1 cellular context compared by ENCODE assay signal in the genomic region with DNA sequence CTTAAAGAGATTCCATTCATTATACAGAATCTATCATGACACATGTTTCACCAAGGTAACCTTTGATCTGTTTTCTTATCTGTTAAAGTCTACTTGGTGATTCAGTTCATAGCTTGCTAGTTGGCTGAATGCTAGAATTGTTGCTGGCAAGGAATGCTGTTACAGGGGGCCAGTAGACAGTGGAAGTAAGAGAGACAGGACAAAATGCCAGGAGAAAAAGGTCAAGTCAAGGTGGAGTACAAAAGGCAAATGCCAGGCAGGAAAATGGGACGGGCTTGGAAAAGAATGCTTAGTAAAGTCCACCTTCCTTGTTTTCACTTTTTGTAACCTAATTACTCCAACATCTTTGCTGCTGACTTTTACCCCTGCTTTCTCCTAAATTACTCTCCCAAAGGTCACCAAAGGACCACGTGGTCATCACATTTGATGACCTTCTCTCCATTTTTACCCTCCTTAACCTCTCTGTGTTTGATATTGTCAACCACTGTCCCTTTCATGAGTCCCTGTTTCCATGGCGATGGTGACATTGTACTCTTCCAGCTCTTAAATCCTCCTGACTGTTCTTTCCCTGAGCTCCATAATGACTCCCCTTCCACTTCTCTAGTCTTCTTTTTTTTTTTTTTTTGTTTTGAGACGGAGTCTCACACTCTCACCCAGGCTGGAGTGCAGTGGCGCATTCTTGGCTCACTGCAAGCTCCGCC.
TF ChIP-seq lines count a peak whose summit lies in the region.

No MANE protein-coding gene starts in this region.

TF ChIP-seq in A549, 52 proteins besides CTCF, POLR2A, EP300 and RAD21 (continued from another document):
- TF ChIP-seq USF2 (IDR thresholded peaks at IDR 0.05) (0 out of 2 replicates have a peak, but pooled peaks have one; percentile 32), MYC (IDR thresholded peaks at IDR 0.05; ENCODE audit: borderline replicate concordance, low read length) (no peak), EHMT2 (IDR thresholded peaks at IDR 0.05; ENCODE audit: low read depth) (no peak), MAFK (IDR thresholded peaks at IDR 0.05; ENCODE audit: partially characterized antibody) (no peak), JUNB (IDR thresholded peaks at IDR 0.05) (peak; percentile 81), CEBPB (IDR thresholded peaks at IDR 0.05) (no peak), ZFP36 (IDR thresholded peaks at IDR 0.05; ENCODE audit: borderline replicate concordance, partially characterized antibody) (no peak), TFCP2L1 (CRISPR knock-in tag; IDR thresholded peaks at IDR 0.05) (no peak), HEYL (CRISPR knock-in tag; IDR thresholded peaks at IDR 0.05) (no peak), SMC3 (IDR thresholded peaks at IDR 0.05) (no peak), RCOR1 (IDR thresholded peaks at IDR 0.05; ENCODE audit: low read depth, low read length) (no peak), CHD4 (IDR thresholded peaks at IDR 0.05; ENCODE audit: borderline replicate concordance) (no peak), FOXS1 (CRISPR knock-in tag; IDR thresholded peaks at IDR 0.05) (no peak), FOSL2 (IDR thresholded peaks at IDR 0.05) (peak; percentile 48; the same call in 1 of the 2 replicates), FOSL2 (CRISPR knock-in tag; IDR thresholded peaks at IDR 0.05) (peak; percentile 26; the same call in 1 of the 2 replicates), MAX (IDR thresholded peaks at IDR 0.05) (no peak), RFX5 (IDR thresholded peaks at IDR 0.05) (no peak)
- TF ChIP-seq, protein P1, sequence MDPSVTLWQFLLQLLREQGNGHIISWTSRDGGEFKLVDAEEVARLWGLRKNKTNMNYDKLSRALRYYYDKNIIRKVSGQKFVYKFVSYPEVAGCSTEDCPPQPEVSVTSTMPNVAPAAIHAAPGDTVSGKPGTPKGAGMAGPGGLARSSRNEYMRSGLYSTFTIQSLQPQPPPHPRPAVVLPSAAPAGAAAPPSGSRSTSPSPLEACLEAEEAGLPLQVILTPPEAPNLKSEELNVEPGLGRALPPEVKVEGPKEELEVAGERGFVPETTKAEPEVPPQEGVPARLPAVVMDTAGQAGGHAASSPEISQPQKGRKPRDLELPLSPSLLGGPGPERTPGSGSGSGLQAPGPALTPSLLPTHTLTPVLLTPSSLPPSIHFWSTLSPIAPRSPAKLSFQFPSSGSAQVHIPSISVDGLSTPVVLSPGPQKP (IDR thresholded peaks at IDR 0.05; ENCODE audit: low read depth, low read length) = no peak
- TF ChIP-seq, protein P2, sequence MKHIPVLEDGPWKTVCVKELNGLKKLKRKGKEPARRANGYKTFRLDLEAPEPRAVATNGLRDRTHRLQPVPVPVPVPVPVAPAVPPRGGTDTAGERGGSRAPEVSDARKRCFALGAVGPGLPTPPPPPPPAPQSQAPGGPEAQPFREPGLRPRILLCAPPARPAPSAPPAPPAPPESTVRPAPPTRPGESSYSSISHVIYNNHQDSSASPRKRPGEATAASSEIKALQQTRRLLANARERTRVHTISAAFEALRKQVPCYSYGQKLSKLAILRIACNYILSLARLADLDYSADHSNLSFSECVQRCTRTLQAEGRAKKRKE (CRISPR knock-in tag; IDR thresholded peaks at IDR 0.05; ENCODE audit: low read depth) = no peak
- TF ChIP-seq, protein P3, sequence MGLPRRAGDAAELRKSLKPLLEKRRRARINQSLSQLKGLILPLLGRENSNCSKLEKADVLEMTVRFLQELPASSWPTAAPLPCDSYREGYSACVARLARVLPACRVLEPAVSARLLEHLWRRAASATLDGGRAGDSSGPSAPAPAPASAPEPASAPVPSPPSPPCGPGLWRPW (IDR thresholded peaks at IDR 0.05) = no peak
